ENCODE assay signal across 8 cellular contexts in the genomic region with DNA sequence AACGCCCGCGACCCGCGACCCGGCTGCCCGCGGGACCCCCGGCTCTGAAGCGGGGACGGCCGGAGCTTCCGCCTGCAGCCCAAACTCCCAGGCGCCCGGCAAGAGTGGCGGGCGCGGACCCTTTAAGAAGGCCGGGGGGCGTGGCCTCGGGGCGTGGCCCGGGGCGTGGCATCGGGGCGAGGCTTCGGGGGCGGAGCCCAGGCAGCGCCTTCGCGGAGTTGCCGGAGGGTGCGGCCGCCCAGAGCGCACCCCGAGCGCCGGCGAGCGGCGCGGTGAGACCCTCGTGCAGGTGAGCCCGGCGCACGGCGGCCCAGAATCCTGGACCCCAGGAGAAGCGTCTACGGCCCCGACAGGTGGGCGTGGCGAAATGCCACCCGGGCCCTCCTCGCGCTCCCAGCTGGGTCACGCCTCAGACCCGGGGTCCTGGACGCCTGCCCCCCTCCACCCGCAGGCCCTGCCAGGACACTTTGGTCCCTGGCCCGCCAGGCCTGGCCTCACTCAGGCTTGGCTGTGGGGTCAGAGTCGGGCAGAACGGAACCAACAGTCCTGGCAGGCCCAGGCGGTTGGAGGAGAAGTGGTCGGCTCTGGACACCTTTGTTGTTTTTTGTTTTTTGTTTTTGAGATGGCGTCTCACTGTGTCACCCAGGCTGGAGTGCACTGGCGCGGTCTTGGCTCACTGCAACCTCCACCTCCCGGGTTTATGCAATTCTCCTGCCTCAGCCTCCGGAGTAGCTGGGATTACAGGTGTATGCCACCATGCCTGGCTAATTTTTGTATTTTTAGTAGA. TPM values are rescaled to one million over a fixed set of nuclear protein-coding genes. Genes with fewer than 3 reads are reported as not detected.
DNase-seq lines count a peak whose midpoint lies in the region; ATAC-seq and TF ChIP-seq lines count a peak whose summit lies in the region.

No MANE protein-coding gene starts in this region.

- H3K27ac ChIP-seq in cardiac muscle cell = no peak overlapping the region

- no peaks in the 10 kb centered on the region for H3K9me3 Mint-ChIP-seq in activated naive CD4-positive, alpha-beta T cell treated with anti-CD3 and anti-CD28 coated beads, Interleukin-2, amount 50 U/mL, for 24 hours
- H3K9me3 Mint-ChIP-seq in type B pancreatic cell = no peaks in the 10 kb centered on the region

- no peak for TF ChIP-seq RAD21 in Ishikawa (IDR thresholded peaks at IDR 0.05; ENCODE audit: low read depth)

- H3K36me3 ChIP-seq in cardiac muscle cell = no peaks in the 10 kb centered on the region

- no peak overlapping the region for H3K27ac Mint-ChIP-seq in activated naive CD4-positive, alpha-beta T cell treated with anti-CD3 and anti-CD28 coated beads, Interleukin-2, amount 50 U/mL, for 24 hours
- H3K27ac Mint-ChIP-seq in type B pancreatic cell = no peak overlapping the region

- peaks cover 4% of the 10 kb centered on the region for H3K4me1 ChIP-seq in cardiac muscle cell (ENCODE audit: low read depth)

- H3K4me3 ChIP-seq in cardiac muscle cell = peak overlapping the region; percentile 55

- peaks cover 4% of the 10 kb centered on the region for H3K27me3 Mint-ChIP-seq in activated naive CD4-positive, alpha-beta T cell treated with anti-CD3 and anti-CD28 coated beads, Interleukin-2, amount 50 U/mL, for 24 hours
- peaks cover 40% of the 10 kb centered on the region for H3K27me3 Mint-ChIP-seq in type B pancreatic cell

- H3K36me3 Mint-ChIP-seq in activated naive CD4-positive, alpha-beta T cell treated with anti-CD3 and anti-CD28 coated beads, Interleukin-2, amount 50 U/mL, for 24 hours = no peaks in the 10 kb centered on the region
- no peaks in the 10 kb centered on the region for H3K36me3 Mint-ChIP-seq in type B pancreatic cell

- ATAC-seq in GM21528 (IDR thresholded peaks at IDR 0.05; ENCODE audit: low FRiP score, unreplicated experiment) = peak; percentile 66
- peak; percentile 81 for ATAC-seq in SK-N-SH treated with all-trans-retinoic acid at 6 μM for 48 hours

- H3K9me3 ChIP-seq in cardiac muscle cell (ENCODE audit: low read depth) = no peaks in the 10 kb centered on the region

- peak; percentile 50 for DNase-seq in DMS79 treated with DMSO at 0.1 percent for 48 hours (lab: John Stamatoyannopoulos, UW)
- peak; percentile 77 to 95 for DNase-seq in cardiac muscle cell (ENCODE audit: low read depth in 1 of 2, low spot score in 1 of 2)
- peak; percentile 28 for DNase-seq in pons (ENCODE audit: low spot score)
- DNase-seq in type B pancreatic cell (ENCODE audit: extremely low spot score, unreplicated experiment) = no peak

- peaks cover 21% of the 10 kb centered on the region for H3K4me1 Mint-ChIP-seq in activated naive CD4-positive, alpha-beta T cell treated with anti-CD3 and anti-CD28 coated beads, Interleukin-2, amount 50 U/mL, for 24 hours
- peaks cover 5% of the 10 kb centered on the region for H3K4me1 Mint-ChIP-seq in type B pancreatic cell (ENCODE audit: unreplicated experiment)

- peak overlapping the region; percentile 84 for H3K4me3 Mint-ChIP-seq in activated naive CD4-positive, alpha-beta T cell treated with anti-CD3 and anti-CD28 coated beads, Interleukin-2, amount 50 U/mL, for 24 hours
- peak overlapping the region; percentile 45 for H3K4me3 Mint-ChIP-seq in type B pancreatic cell

- TF ChIP-seq EP300 in Ishikawa (IDR thresholded peaks at IDR 0.05; ENCODE audit: borderline replicate concordance) = no peak

- no peak for TF ChIP-seq CTCF in cardiac muscle cell (IDR thresholded peaks at IDR 0.05; ENCODE audit: low read depth, low read length)
- TF ChIP-seq CTCF in type B pancreatic cell (conservative IDR thresholded peaks at IDR 0.05) = no peak

- peaks cover 76% of the 10 kb centered on the region for H3K27me3 ChIP-seq in cardiac muscle cell

TF ChIP-seq in Ishikawa, 13 proteins besides CTCF, POLR2A, EP300 and RAD21:
- TF ChIP-seq, protein P1, sequence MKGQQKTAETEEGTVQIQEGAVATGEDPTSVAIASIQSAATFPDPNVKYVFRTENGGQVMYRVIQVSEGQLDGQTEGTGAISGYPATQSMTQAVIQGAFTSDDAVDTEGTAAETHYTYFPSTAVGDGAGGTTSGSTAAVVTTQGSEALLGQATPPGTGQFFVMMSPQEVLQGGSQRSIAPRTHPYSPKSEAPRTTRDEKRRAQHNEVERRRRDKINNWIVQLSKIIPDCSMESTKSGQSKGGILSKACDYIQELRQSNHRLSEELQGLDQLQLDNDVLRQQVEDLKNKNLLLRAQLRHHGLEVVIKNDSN (IDR thresholded peaks at IDR 0.05) = no peak
- TF ChIP-seq EGR1 (IDR thresholded peaks at IDR 0.05) = no peak
- TF ChIP-seq TEAD4 (IDR thresholded peaks at IDR 0.05) = no peak
- no peak for TF ChIP-seq TAF1 (IDR thresholded peaks at IDR 0.05; ENCODE audit: low read depth)
- no peak for TF ChIP-seq TCF12 (IDR thresholded peaks at IDR 0.05; ENCODE audit: low read depth)
- TF ChIP-seq ZBTB7A (IDR thresholded peaks at IDR 0.05; ENCODE audit: low read depth) = peak; percentile 23; the same call in 1 of the 2 replicates

TF ChIP-seq in SK-N-SH treated with all-trans-retinoic acid at 6 μM for 48 hours, 23 proteins besides CTCF, POLR2A, EP300 and RAD21 (continues in another document):
- TF ChIP-seq OSR1 (CRISPR knock-in tag; IDR thresholded peaks at IDR 0.05) (no peak), ESRRG (CRISPR knock-in tag; IDR thresholded peaks at IDR 0.05) (no peak), ZNF70 (CRISPR knock-in tag; IDR thresholded peaks at IDR 0.05) (no peak), TCF4 (CRISPR knock-in tag; IDR thresholded peaks at IDR 0.05; ENCODE audit: borderline replicate concordance) (no peak), ZFP30 (CRISPR knock-in tag; IDR thresholded peaks at IDR 0.05) (no peak)
- TF ChIP-seq, protein P2, sequence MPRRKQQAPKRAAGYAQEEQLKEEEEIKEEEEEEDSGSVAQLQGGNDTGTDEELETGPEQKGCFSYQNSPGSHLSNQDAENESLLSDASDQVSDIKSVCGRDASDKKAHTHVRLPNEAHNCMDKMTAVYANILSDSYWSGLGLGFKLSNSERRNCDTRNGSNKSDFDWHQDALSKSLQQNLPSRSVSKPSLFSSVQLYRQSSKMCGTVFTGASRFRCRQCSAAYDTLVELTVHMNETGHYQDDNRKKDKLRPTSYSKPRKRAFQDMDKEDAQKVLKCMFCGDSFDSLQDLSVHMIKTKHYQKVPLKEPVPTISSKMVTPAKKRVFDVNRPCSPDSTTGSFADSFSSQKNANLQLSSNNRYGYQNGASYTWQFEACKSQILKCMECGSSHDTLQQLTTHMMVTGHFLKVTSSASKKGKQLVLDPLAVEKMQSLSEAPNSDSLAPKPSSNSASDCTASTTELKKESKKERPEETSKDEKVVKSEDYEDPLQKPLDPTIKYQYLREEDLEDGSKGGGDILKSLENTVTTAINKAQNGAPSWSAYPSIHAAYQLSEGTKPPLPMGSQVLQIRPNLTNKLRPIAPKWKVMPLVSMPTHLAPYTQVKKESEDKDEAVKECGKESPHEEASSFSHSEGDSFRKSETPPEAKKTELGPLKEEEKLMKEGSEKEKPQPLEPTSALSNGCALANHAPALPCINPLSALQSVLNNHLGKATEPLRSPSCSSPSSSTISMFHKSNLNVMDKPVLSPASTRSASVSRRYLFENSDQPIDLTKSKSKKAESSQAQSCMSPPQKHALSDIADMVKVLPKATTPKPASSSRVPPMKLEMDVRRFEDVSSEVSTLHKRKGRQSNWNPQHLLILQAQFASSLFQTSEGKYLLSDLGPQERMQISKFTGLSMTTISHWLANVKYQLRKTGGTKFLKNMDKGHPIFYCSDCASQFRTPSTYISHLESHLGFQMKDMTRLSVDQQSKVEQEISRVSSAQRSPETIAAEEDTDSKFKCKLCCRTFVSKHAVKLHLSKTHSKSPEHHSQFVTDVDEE (CRISPR knock-in tag; IDR thresholded peaks at IDR 0.05) = no peak
- TF ChIP-seq, protein P3, sequence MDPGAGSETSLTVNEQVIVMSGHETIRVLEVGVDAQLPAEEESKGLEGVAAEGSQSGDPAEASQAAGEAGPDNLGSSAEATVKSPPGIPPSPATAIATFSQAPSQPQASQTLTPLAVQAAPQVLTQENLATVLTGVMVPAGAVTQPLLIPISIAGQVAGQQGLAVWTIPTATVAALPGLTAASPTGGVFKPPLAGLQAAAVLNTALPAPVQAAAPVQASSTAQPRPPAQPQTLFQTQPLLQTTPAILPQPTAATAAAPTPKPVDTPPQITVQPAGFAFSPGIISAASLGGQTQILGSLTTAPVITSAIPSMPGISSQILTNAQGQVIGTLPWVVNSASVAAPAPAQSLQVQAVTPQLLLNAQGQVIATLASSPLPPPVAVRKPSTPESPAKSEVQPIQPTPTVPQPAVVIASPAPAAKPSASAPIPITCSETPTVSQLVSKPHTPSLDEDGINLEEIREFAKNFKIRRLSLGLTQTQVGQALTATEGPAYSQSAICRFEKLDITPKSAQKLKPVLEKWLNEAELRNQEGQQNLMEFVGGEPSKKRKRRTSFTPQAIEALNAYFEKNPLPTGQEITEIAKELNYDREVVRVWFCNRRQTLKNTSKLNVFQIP (CRISPR knock-in tag; IDR thresholded peaks at IDR 0.05; ENCODE audit: borderline replicate concordance, low read depth) = no peak

RNA-seq across cellular contexts. Expression of a gene that starts 14.4 kb away (rescaled TPM):
- total RNA-seq in cardiac muscle cell (0.33 and 1.7 TPM in 2 replicates), type B pancreatic cell (ENCODE audit: low replicate concordance) (1.2 and 2.5 TPM in 2 replicates)
- not detected in 2 replicates for polyA plus RNA-seq in cardiac muscle cell

RNA-seq across cellular contexts. Expression of a gene that starts 39.8 kb away (rescaled TPM):
- total RNA-seq in cardiac muscle cell (95.5 and 154 TPM in 2 replicates), type B pancreatic cell (ENCODE audit: low replicate concordance) (166 and 285 TPM in 2 replicates)
- 23.5 and 30.6 TPM in 2 replicates for polyA plus RNA-seq in cardiac muscle cell

RNA-seq across cellular contexts. Expression of a gene that starts 46.4 kb away (rescaled TPM):
- total RNA-seq in cardiac muscle cell = 73.4 and 111 TPM in 2 replicates
- polyA plus RNA-seq in cardiac muscle cell = 68.2 and 110 TPM in 2 replicates
- total RNA-seq in type B pancreatic cell (ENCODE audit: low replicate concordance) = 20.8 and 34.6 TPM in 2 replicates

RNA-seq across cellular contexts. Expression of a gene that starts 56.2 kb away (rescaled TPM):
- total RNA-seq in cardiac muscle cell (21.8 and 36.2 TPM in 2 replicates), type B pancreatic cell (ENCODE audit: low replicate concordance) (20.0 and 21.2 TPM in 2 replicates)
- polyA plus RNA-seq in cardiac muscle cell = 17.7 and 21.7 TPM in 2 replicates

RNA-seq across cellular contexts. Expression of a gene that starts 59.8 kb away (rescaled TPM):
- total RNA-seq in cardiac muscle cell = 54.4 and 89.4 TPM in 2 replicates
- polyA plus RNA-seq in cardiac muscle cell = 45.7 and 83.6 TPM in 2 replicates
- 37.6 and 54.1 TPM in 2 replicates for total RNA-seq in type B pancreatic cell (ENCODE audit: low replicate concordance)
